In the genomic region with DNA sequence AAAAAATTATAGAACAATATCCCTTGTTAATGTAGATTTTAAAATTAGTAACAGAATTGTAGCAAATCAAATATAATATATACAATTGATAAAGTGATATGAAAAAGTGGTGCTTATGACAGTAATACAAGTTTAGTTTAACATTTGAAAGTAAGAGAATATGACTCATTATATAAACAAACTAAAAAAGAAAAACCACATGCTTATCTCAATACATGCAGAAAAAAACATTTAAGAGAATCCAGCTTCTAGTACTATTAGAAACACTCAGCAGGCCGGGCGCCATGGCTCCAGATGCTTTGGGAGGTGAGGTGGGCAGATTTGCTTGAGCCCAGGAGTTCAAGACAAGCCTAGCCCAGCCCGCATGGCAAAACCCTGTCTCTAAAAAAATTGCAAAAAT, we compare ENCODE assay signal across 23 cellular contexts.
DNase-seq lines count a peak whose midpoint lies in the region; ATAC-seq, FAIRE-seq and TF ChIP-seq lines count a peak whose summit lies in the region.
"Had no signal": no experiment of that assay in that cellular context is flagged by ENCODE, and none has a peak within 500 bp of the region (broad histone marks: within the 10 kb centered on the region; RNA-seq: fewer than 3 reads in every experiment).

No MANE protein-coding gene starts in this region.

- peak; percentile 6 for DNase-seq in Daoy (ENCODE audit: low read depth)
- DNase-seq in NCI-H226 = peak; percentile 12
- DNase-seq in left ventricle myocardium superior = peak; percentile 60
- no peak for DNase-seq in BE2C
- no peak for DNase-seq in iPS-NIHi11 (ENCODE audit: low spot score)
- DNase-seq in CD8-positive, alpha-beta T cell = no peak
- DNase-seq in mucosa of descending colon = no peak
- DNase-seq: activated CD8-positive, alpha-beta T cell treated with anti-CD3 and anti-CD28 coated beads for 36 hours; DMS 273 treated with DMSO at 0.1 percent for 48 hours; Kasumi-1; naive thymus-derived CD8-positive, alpha-beta T cell; NCI-H1105; NCI-H2081 treated with DMSO at 0.1 percent for 48 hours; NCI-H510A; stimulated activated CD4-positive, alpha-beta T cell treated with anti-CD3 and anti-CD28 coated beads, Interleukin-2, amount 100 ng/mL, for 24 hours had no signal

- H3K27ac Mint-ChIP-seq in CD8-positive, alpha-beta T cell = no peak overlapping the region
- H3K27ac Mint-ChIP-seq: activated CD8-positive, alpha-beta T cell treated with anti-CD3 and anti-CD28 coated beads for 36 hours; naive thymus-derived CD8-positive, alpha-beta T cell had no signal

- POLR2A ChIA-PET in CD8-positive, alpha-beta T cell (lab: Charles Lee) = no interaction called here

- H3K36me3 ChIP-seq in BE2C (no peaks in the 10 kb centered on the region), mucosa of descending colon (ENCODE audit: low read depth) (no peaks in the 10 kb centered on the region)
- no peaks in the 10 kb centered on the region for H3K36me3 ChIP-seq in CD8-positive, alpha-beta T cell (ENCODE audit: insufficient read depth, low read length)
- H3K36me3 ChIP-seq: thoracic aorta had no signal

- H3K4me1 ChIP-seq in BE2C (no peaks in the 10 kb centered on the region), mucosa of descending colon (ENCODE audit: low read depth) (no peaks in the 10 kb centered on the region)
- H3K4me1 ChIP-seq in CD8-positive, alpha-beta T cell (ENCODE audit: insufficient read depth, low read length) = no peaks in the 10 kb centered on the region
- H3K4me1 ChIP-seq: parathyroid adenoma had no signal

- H3K27me3 Mint-ChIP-seq in CD8-positive, alpha-beta T cell (ENCODE audit: low read depth) = peaks cover 6% of the 10 kb centered on the region

- no peak overlapping the region for H3K27ac ChIP-seq in CD8-positive, alpha-beta T cell (ENCODE audit: low read depth, low read length)
- H3K27ac ChIP-seq: C4-2B, parathyroid adenoma, RWPE1, thoracic aorta had no signal

- CTCF ChIA-PET in CD8-positive, alpha-beta T cell (lab: Charles Lee) = no interaction called here

- H3K27me3 ChIP-seq in BE2C = no peaks in the 10 kb centered on the region
- peaks cover 8% of the 10 kb centered on the region for H3K27me3 ChIP-seq in CD8-positive, alpha-beta T cell (ENCODE audit: insufficient read depth, low read length)

- H3K4me3 ChIP-seq in BE2C (ENCODE audit: low read depth, low read length) (no peak overlapping the region), mucosa of descending colon (no peak overlapping the region)
- H3K4me3 ChIP-seq in CD8-positive, alpha-beta T cell (ENCODE audit: low read depth, low read length) = no peak overlapping the region
- H3K4me3 ChIP-seq: GM12878, thoracic aorta had no signal

- H3K4me1 Mint-ChIP-seq in CD8-positive, alpha-beta T cell (ENCODE audit: low read depth) = no peaks in the 10 kb centered on the region
- H3K4me1 Mint-ChIP-seq: naive thymus-derived CD8-positive, alpha-beta T cell had no signal

- H3K36me3 Mint-ChIP-seq in CD8-positive, alpha-beta T cell = no peaks in the 10 kb centered on the region
- H3K36me3 Mint-ChIP-seq: naive thymus-derived CD8-positive, alpha-beta T cell had no signal

- no peak for TF ChIP-seq CTCF in BE2C (IDR thresholded peaks at IDR 0.05; ENCODE audit: low read depth, low read length)
- no peak for TF ChIP-seq CTCF in CD8-positive, alpha-beta T cell (IDR thresholded peaks at IDR 0.05)
- TF ChIP-seq CTCF in mucosa of descending colon (IDR thresholded peaks at IDR 0.05) = no peak

- intact Hi-C loops in left ventricle myocardium superior (cut with micrococcal nuclease) = no loop called here
- intact Hi-C loops in CD8-positive, alpha-beta T cell (cut with DNase I, micrococcal nuclease) = no loop called here
- intact Hi-C loops in mucosa of descending colon (cut with DNase I, micrococcal nuclease) = no loop called here

- no peaks in the 10 kb centered on the region for H3K9me3 ChIP-seq in BE2C
- no peaks in the 10 kb centered on the region for H3K9me3 ChIP-seq in CD8-positive, alpha-beta T cell (ENCODE audit: low read length)
- H3K9me3 ChIP-seq in mucosa of descending colon = no peaks in the 10 kb centered on the region
- H3K9me3 ChIP-seq: thoracic aorta had no signal

- peak; percentile 50 for ATAC-seq in left ventricle myocardium superior
- ATAC-seq in CD8-positive, alpha-beta T cell = no peak
- no peak for ATAC-seq in mucosa of descending colon
- ATAC-seq: activated CD8-positive, alpha-beta T cell treated with anti-CD3 and anti-CD28 coated beads for 36 hours; GM12878; naive thymus-derived CD8-positive, alpha-beta T cell had no signal

- FAIRE-seq in colon (lab: Jason Lieb, UNC) = peak; percentile 33
- FAIRE-seq: endometrium, GM12878, H1 had no signal

- H3K4me3 Mint-ChIP-seq in CD8-positive, alpha-beta T cell = no peak overlapping the region
- H3K4me3 Mint-ChIP-seq: activated CD8-positive, alpha-beta T cell treated with anti-CD3 and anti-CD28 coated beads for 36 hours; naive thymus-derived CD8-positive, alpha-beta T cell had no signal

- no peaks in the 10 kb centered on the region for H3K9me3 Mint-ChIP-seq in CD8-positive, alpha-beta T cell
- H3K9me3 Mint-ChIP-seq: activated CD8-positive, alpha-beta T cell treated with anti-CD3 and anti-CD28 coated beads for 36 hours had no signal

Comparison
In these comparisons a context has a peak if more than half of its experiments do, and no peak if none do; other contexts are left out.
1. DNase-seq: peak in Daoy (single experiment), NCI-H226 (single experiment) and left ventricle myocardium superior (single experiment); none in BE2C (single experiment), iPS-NIHi11 (single experiment), CD8-positive, alpha-beta T cell (0 of 7) and mucosa of descending colon (0 of 3).